In the genomic region with DNA sequence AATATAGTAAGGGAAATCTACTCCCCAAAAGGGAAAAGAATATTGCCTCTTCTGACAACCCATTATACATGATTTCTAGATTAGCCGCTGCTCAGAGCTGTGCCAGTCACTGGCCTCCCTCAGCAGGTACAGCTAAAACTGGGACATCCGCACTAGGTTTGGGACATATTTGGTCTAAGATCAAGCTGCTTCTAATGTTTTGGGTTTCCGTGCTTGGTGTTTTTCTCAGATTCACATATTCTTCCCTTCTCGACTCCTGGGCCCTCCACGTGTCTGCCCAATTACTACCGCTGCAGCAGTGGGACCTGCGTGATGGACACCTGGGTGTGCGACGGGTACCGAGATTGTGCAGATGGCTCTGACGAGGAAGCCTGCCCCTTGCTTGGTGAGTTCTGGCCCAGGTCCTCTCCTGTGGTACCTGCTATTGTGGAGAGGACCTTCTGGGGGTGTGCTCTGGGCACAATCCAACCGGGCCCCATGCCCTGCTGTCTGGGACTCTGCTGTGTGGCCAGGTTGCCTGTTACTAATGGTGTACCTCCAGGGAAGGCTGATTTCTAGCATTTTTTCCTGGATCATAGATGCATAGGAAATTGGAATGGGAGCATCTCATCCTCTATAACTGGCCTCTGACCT, we compare ENCODE assay signal across 8 cellular contexts.
DNase-seq lines count a peak whose midpoint lies in the region; ATAC-seq lines count a peak whose summit lies in the region.

No MANE protein-coding gene starts in this region.

- H3K4me1 Mint-ChIP-seq in activated T-cell treated with anti-CD3 and anti-CD28 coated beads, Interleukin-2, amount 50 U/mL, for 72 hours (ENCODE audit: low read depth): peaks cover 26% of the 10 kb centered on the region
- H3K4me1 Mint-ChIP-seq in activated naive CD8-positive, alpha-beta T cell treated with anti-CD3 and anti-CD28 coated beads, Interleukin-2, amount 50 U/mL, for 24 hours: peaks cover 27% of the 10 kb centered on the region
- peaks cover 31 to 47% of the 10 kb centered on the region in 2 donors for H3K4me1 Mint-ChIP-seq in stimulated activated naive B cell treated with anti-CD40 and anti-IgM and Interleukin-4, amounts not matched to agents 10 μg/mL and 1 μg/mL and 100 μg/mL, for 72 hours

- no peaks in the 10 kb centered on the region for H3K9me3 Mint-ChIP-seq in activated T-cell treated with anti-CD3 and anti-CD28 coated beads, Interleukin-2, amount 50 U/mL, for 72 hours
- no peaks in the 10 kb centered on the region for H3K9me3 Mint-ChIP-seq in activated naive CD8-positive, alpha-beta T cell treated with anti-CD3 and anti-CD28 coated beads, Interleukin-2, amount 50 U/mL, for 24 hours
- no peaks in the 10 kb centered on the region for H3K9me3 Mint-ChIP-seq in stimulated activated naive B cell treated with anti-CD40 and anti-IgM and Interleukin-4, amounts not matched to agents 10 μg/mL and 1 μg/mL and 100 μg/mL, for 72 hours

- H3K27me3 Mint-ChIP-seq in activated T-cell treated with anti-CD3 and anti-CD28 coated beads, Interleukin-2, amount 50 U/mL, for 72 hours (ENCODE audit: low read depth): no peaks in the 10 kb centered on the region
- H3K27me3 Mint-ChIP-seq in activated naive CD8-positive, alpha-beta T cell treated with anti-CD3 and anti-CD28 coated beads, Interleukin-2, amount 50 U/mL, for 24 hours: no peaks in the 10 kb centered on the region
- H3K27me3 Mint-ChIP-seq in stimulated activated naive B cell treated with anti-CD40 and anti-IgM and Interleukin-4, amounts not matched to agents 10 μg/mL and 1 μg/mL and 100 μg/mL, for 72 hours: no peaks in the 10 kb centered on the region

- no peak for DNase-seq in activated T-cell treated with anti-CD3 and anti-CD28 coated beads, Interleukin-2, amount 50 U/mL, for 72 hours
- DNase-seq in activated T-cell treated with anti-CD3 and anti-CD28 coated beads, Interleukin-2, amount 50 U/mL, for 48 hours: no peak
- DNase-seq in activated naive CD8-positive, alpha-beta T cell treated with anti-CD3 and anti-CD28 coated beads, Interleukin-2, amount 50 U/mL, for 24 hours: no peak
- DNase-seq in stimulated activated naive B cell treated with anti-CD40 and anti-IgM and Interleukin-4, amounts not matched to agents 10 μg/mL and 1 μg/mL and 100 μg/mL, for 72 hours: no peak
- DNase-seq in stimulated activated naive CD4-positive, alpha-beta T cell treated with Interleukin-2 at 50 U/mL for 16 hours (lab: John Stamatoyannopoulos, UW): no peak

- peak; percentile 5 to 19 for ATAC-seq in activated T-cell treated with anti-CD3 and anti-CD28 coated beads, Interleukin-2, amount 50 U/mL, for 72 hours (replicated peaks in 1 of 2)
- ATAC-seq in HG03342 (IDR thresholded peaks at IDR 0.05; ENCODE audit: unreplicated experiment) (peak; percentile 3), HG03097 (IDR thresholded peaks at IDR 0.05; ENCODE audit: low FRiP score, unreplicated experiment) (no peak), HG03139 (IDR thresholded peaks at IDR 0.05; ENCODE audit: unreplicated experiment) (no peak)
- no peak for ATAC-seq in activated naive CD8-positive, alpha-beta T cell treated with anti-CD3 and anti-CD28 coated beads, Interleukin-2, amount 50 U/mL, for 24 hours
- ATAC-seq in stimulated activated naive B cell treated with anti-CD40 and anti-IgM and Interleukin-4, amounts not matched to agents 10 μg/mL and 1 μg/mL and 100 μg/mL, for 72 hours (replicated peaks): peak; percentile 14 to 21

- H3K4me3 Mint-ChIP-seq in activated T-cell treated with anti-CD3 and anti-CD28 coated beads, Interleukin-2, amount 50 U/mL, for 72 hours: peak overlapping the region; percentile 30 to 33
- no peak overlapping the region for H3K4me3 Mint-ChIP-seq in activated naive CD8-positive, alpha-beta T cell treated with anti-CD3 and anti-CD28 coated beads, Interleukin-2, amount 50 U/mL, for 24 hours
- H3K4me3 Mint-ChIP-seq in stimulated activated naive B cell treated with anti-CD40 and anti-IgM and Interleukin-4, amounts not matched to agents 10 μg/mL and 1 μg/mL and 100 μg/mL, for 72 hours: peak overlapping the region; percentile 21 to 67

- peak overlapping the region; percentile 64 for H3K27ac Mint-ChIP-seq in activated T-cell treated with anti-CD3 and anti-CD28 coated beads, Interleukin-2, amount 50 U/mL, for 72 hours
- peak overlapping the region; percentile 77 for H3K27ac Mint-ChIP-seq in activated naive CD8-positive, alpha-beta T cell treated with anti-CD3 and anti-CD28 coated beads, Interleukin-2, amount 50 U/mL, for 24 hours
- H3K27ac Mint-ChIP-seq in stimulated activated naive B cell treated with anti-CD40 and anti-IgM and Interleukin-4, amounts not matched to agents 10 μg/mL and 1 μg/mL and 100 μg/mL, for 72 hours: peak overlapping the region; percentile 79

- peaks cover 15 to 29% of the 10 kb centered on the region in 2 donors for H3K36me3 Mint-ChIP-seq in activated T-cell treated with anti-CD3 and anti-CD28 coated beads, Interleukin-2, amount 50 U/mL, for 72 hours (ENCODE audit: insufficient read depth in 2 of 2)
- H3K36me3 Mint-ChIP-seq in activated naive CD8-positive, alpha-beta T cell treated with anti-CD3 and anti-CD28 coated beads, Interleukin-2, amount 50 U/mL, for 24 hours (ENCODE audit: low read depth): peaks cover 26% of the 10 kb centered on the region
- peaks cover 38 to 52% of the 10 kb centered on the region in 2 donors for H3K36me3 Mint-ChIP-seq in stimulated activated naive B cell treated with anti-CD40 and anti-IgM and Interleukin-4, amounts not matched to agents 10 μg/mL and 1 μg/mL and 100 μg/mL, for 72 hours

Comparison
In these comparisons a context has a peak if more than half of its experiments do, and no peak if none do; other contexts are left out.
1. ATAC-seq: peak in activated T-cell treated with anti-CD3 and anti-CD28 coated beads, Interleukin-2, amount 50 U/mL, for 72 hours (2 of 2), HG03342 (single experiment) and stimulated activated naive B cell treated with anti-CD40 and anti-IgM and Interleukin-4, amounts not matched to agents 10 μg/mL and 1 μg/mL and 100 μg/mL, for 72 hours (2 of 2); none in activated naive CD8-positive, alpha-beta T cell treated with anti-CD3 and anti-CD28 coated beads, Interleukin-2, amount 50 U/mL, for 24 hours (single experiment), HG03097 (single experiment) and HG03139 (single experiment).
2. Peak in every context shown above with its lines, with median percentiles within 50 percentile points of each other: H3K27ac Mint-ChIP-seq.